ENCODE assay signal across 8 cellular contexts in the genomic region with DNA sequence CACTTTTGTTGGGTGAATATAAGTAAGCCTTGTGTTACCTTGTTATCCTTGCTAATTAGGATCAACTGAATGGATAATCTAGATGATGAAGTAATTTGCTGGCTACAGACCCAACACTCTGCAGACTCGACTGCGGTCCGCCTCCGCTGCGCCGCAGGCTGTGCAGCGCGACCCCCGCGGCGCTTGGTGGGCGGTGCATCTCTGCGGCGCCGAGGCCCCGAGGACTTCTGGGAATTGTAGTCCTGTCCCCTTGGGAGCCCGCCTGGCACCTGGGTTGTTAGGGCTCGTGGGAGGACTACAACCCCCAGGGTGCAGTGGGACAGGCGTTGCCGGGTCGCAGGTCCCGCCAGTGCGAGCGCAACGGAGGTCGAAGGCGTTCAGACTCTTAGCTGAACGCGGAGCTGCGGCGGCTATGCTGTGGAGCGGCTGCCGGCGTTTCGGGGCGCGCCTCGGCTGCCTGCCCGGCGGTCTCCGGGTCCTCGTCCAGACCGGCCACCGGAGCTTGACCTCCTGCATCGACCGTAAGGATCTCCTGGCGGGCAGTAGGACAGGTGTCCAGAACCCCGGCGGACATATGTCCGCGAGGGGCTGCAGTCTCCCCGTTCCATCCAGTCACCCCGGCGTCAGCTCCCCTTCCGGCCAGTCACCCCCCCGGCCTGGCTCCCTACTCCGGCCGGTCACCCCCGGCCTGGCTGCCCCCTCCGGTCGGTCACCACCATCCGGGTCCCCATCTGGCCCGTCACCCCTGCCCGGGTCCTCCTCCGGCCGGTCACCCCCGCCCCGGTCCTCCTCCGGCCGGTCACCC. TPM values are rescaled to one million over a fixed set of nuclear protein-coding genes. Genes with fewer than 3 reads are reported as not detected.
DNase-seq lines count a peak whose midpoint lies in the region; ATAC-seq and TF ChIP-seq lines count a peak whose summit lies in the region.

A gene (plus strand): TSS at position 380 of the 805 bp plus-strand sequence. CDS start 33 bp downstream, at position 413.
A gene (minus strand): TSS at position 164 of the 805 bp plus-strand sequence. CDS start 470 bp downstream, outside the sequence.

- peaks cover 43% of the 10 kb centered on the region for H3K36me3 ChIP-seq in BLaER1
- H3K36me3 ChIP-seq in colonic mucosa, result no peaks in the 10 kb centered on the region

- intact Hi-C loops in colonic mucosa (cut with DNase I), result no loop called here
- intact Hi-C loops in left colon (cut with DNase I, micrococcal nuclease), result no loop called here

- H3K27me3 ChIP-seq in BLaER1 (no peaks in the 10 kb centered on the region), colonic mucosa (no peaks in the 10 kb centered on the region)

- H3K4me2 ChIP-seq in BLaER1, result peak within 1 kb of the TSS; percentile 89

- H3K4me1 ChIP-seq in BLaER1, result peaks cover 24% of the 10 kb centered on the region
- peaks cover 6% of the 10 kb centered on the region for H3K4me1 ChIP-seq in colonic mucosa

- peak; percentile 99 for ATAC-seq in HG03460 (IDR thresholded peaks at IDR 0.05; ENCODE audit: unreplicated experiment)
- peak; percentile 99 for ATAC-seq in left colon

- H3K9me3 ChIP-seq in BLaER1, result no peaks in the 10 kb centered on the region
- no peaks in the 10 kb centered on the region for H3K9me3 ChIP-seq in colonic mucosa

- peak within 1 kb of the TSS; percentile 76 for H3K27ac ChIP-seq in BLaER1
- peak within 1 kb of the TSS; percentile 63 for H3K27ac ChIP-seq in colonic mucosa

- H4K20me1 ChIP-seq in BLaER1, result 0 out of 2 replicates have a peak, but pooled peaks cover 10% of the 10 kb centered on the region

- peak within 1 kb of the TSS; percentile 95 for H3K4me3 ChIP-seq in BLaER1
- peak within 1 kb of the TSS; percentile 90 for H3K4me3 ChIP-seq in colonic mucosa

- peak; percentile 26 for TF ChIP-seq CTCF in colonic mucosa (IDR thresholded peaks at IDR 0.05)

- peak; percentile 89 for DNase-seq in GM19240 (ENCODE audit: insufficient read length, low spot score)
- peak; percentile 99 to 100 for DNase-seq in NCI-H526 (lab: John Stamatoyannopoulos, UW)
- peak; percentile 97 for DNase-seq in activated CD4-positive, alpha-beta T cell treated with anti-CD3 and anti-CD28 coated beads for 48 hours
- DNase-seq in colonic mucosa, result peak; percentile 97
- peak; percentile 96 to 97 for DNase-seq in left colon
- DNase-seq in stimulated activated CD4-positive, alpha-beta T cell treated with anti-CD3 and anti-CD28 coated beads, Interleukin-1b, Interleukin-23, amount 100 ng/mL, for 48 hours, result peak; percentile 97

- peak within 1 kb of the TSS; percentile 87 for H3K9ac ChIP-seq in BLaER1
- peak within 1 kb of the TSS; percentile 85 to 95 for H3K9ac ChIP-seq in colonic mucosa (ENCODE audit: low read depth in 2 of 2, low read length in 2 of 2)

RNA-seq across cellular contexts. Expression of the first gene that starts in this region (rescaled TPM):
- total RNA-seq in colonic mucosa (10 to 100 TPM; 27.5 to 30.2 TPM), left colon (10 to 100 TPM; 28.1 to 30.7 TPM)

RNA-seq across cellular contexts. Expression of the second gene that starts in this region (rescaled TPM):
- total RNA-seq in colonic mucosa (10 to 100 TPM; 36.5 to 38.2 TPM), left colon (10 to 100 TPM; 28.5 to 32.0 TPM)

Comparison
In these comparisons a context has a peak if more than half of its experiments do, and no peak if none do; other contexts are left out.
1. Peak in every context shown above with its lines: DNase-seq, ATAC-seq, H3K4me3 ChIP-seq and H3K27ac ChIP-seq.